ENCODE assay signal across 9 cellular contexts in genomic region chr2:70111752-70112591, GRCh38. TPM values are rescaled to one million over a fixed set of nuclear protein-coding genes. Genes with fewer than 3 reads are reported as not detected.
DNase-seq lines count a peak whose midpoint lies in the region; ATAC-seq lines count a peak whose summit lies in the region.
"Had no signal": no experiment of that assay in that cellular context is flagged by ENCODE, and none has a peak within 500 bp of the region (broad histone marks: within the 10 kb centered on the region; RNA-seq: fewer than 3 reads in every experiment).

No MANE protein-coding gene starts in this region.

- in situ Hi-C loops in KBM-7 (cut with MboI; ENCODE audit: low pct_unique_long_range_greater_than_20kb, low sequenced_read_pairs): no loop called here

- H3K27ac ChIP-seq in cingulate gyrus (ENCODE audit: low read depth, low read length): peak overlapping the region; percentile 65
- H3K27ac ChIP-seq: 22Rv1 had no signal

- DNase-seq in DMS153 (lab: John Stamatoyannopoulos, UW) (peak; percentile 34), DMS153 treated with DMSO at 0.1 percent for 48 hours (lab: John Stamatoyannopoulos, UW; ENCODE audit: unreplicated experiment) (no peak), M059J (ENCODE audit: low read depth) (peak; percentile 27), posterior vena cava (ENCODE audit: low spot score) (peak; percentile 25), KBM-7 (no peak)
- DNase-seq in activated effector memory CD4-positive, alpha-beta T cell treated with anti-CD3 and anti-CD28 coated beads, Interleukin-2, amount 50 U/mL, for 16 hours: no peak

- intact Hi-C loops in posterior vena cava (cut with DNase I): no loop called here

- ATAC-seq in GM21576 (IDR thresholded peaks at IDR 0.05; ENCODE audit: unreplicated experiment): no peak

RNA-seq across cellular contexts. Expression of gene PCBP1, which starts 24.7 kb away (rescaled TPM):
- 24.5 and 37.7 TPM in 2 replicates for total RNA-seq in M059J (2014; rRNA removed; shearing (Covaris generic))
- total RNA-seq in posterior vena cava: 100 to 1,000 TPM; 238 to 269 TPM

Comparison
In these comparisons a context has a peak if more than half of its experiments do, and no peak if none do; other contexts are left out.
1. DNase-seq: peak in DMS153 (single experiment), M059J (single experiment) and posterior vena cava (single experiment); none in DMS153 treated with DMSO at 0.1 percent for 48 hours (single experiment), KBM-7 (single experiment) and activated effector memory CD4-positive, alpha-beta T cell treated with anti-CD3 and anti-CD28 coated beads, Interleukin-2, amount 50 U/mL, for 16 hours (single experiment).